ENCODE assay signal across 1 cellular context in genomic region chr17:49496183-49496865, GRCh38.
TF ChIP-seq lines count a peak whose summit lies in the region.

No MANE protein-coding gene starts in this region.

TF ChIP-seq in HepG2, 621 proteins besides CTCF, POLR2A, EP300 and RAD21 (continued from another document):
- TF ChIP-seq, protein P1, sequence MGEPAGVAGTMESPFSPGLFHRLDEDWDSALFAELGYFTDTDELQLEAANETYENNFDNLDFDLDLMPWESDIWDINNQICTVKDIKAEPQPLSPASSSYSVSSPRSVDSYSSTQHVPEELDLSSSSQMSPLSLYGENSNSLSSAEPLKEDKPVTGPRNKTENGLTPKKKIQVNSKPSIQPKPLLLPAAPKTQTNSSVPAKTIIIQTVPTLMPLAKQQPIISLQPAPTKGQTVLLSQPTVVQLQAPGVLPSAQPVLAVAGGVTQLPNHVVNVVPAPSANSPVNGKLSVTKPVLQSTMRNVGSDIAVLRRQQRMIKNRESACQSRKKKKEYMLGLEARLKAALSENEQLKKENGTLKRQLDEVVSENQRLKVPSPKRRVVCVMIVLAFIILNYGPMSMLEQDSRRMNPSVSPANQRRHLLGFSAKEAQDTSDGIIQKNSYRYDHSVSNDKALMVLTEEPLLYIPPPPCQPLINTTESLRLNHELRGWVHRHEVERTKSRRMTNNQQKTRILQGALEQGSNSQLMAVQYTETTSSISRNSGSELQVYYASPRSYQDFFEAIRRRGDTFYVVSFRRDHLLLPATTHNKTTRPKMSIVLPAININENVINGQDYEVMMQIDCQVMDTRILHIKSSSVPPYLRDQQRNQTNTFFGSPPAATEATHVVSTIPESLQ (CRISPR knock-in tag; conservative IDR thresholded peaks at IDR 0.05), result no peak
- no peak for TF ChIP-seq ZNF136 (CRISPR knock-in tag; IDR thresholded peaks at IDR 0.05; ENCODE audit: low read depth)
